ENCODE assay signal across 15 cellular contexts in genomic region chr12:15644700-15645099, GRCh38.
"Had no signal": no experiment of that assay in that cellular context is flagged by ENCODE, and none has a peak within 500 bp of the region (broad histone marks: within the 10 kb centered on the region; RNA-seq: fewer than 3 reads in every experiment).

No MANE protein-coding gene starts in this region.

- H3K36me3 Mint-ChIP-seq: stimulated activated effector memory CD8-positive, alpha-beta T cell treated with anti-CD3 and anti-CD28 coated beads, Interleukin-12 subunit alpha, Interleukin-12 subunit beta, amount 100 ng/mL, for 72 hours had no signal

- H3K9me3 Mint-ChIP-seq: activated naive CD4-positive, alpha-beta T cell treated with anti-CD3 and anti-CD28 coated beads for 36 hours; activated T-helper 17 cell treated with anti-CD3 and anti-CD28 coated beads, Interleukin-2, amount 50 U/mL, for 72 hours; neural progenitor cell; stimulated activated effector memory CD8-positive, alpha-beta T cell treated with anti-CD3 and anti-CD28 coated beads, Interleukin-12 subunit alpha, Interleukin-12 subunit beta, amount 100 ng/mL, for 72 hours had no signal

- H3K27me3 ChIP-seq: colonic mucosa, neural progenitor cell, thyroid gland had no signal

- H3K9me3 ChIP-seq: colonic mucosa, thyroid gland had no signal

- H3K27me3 Mint-ChIP-seq: activated T-helper 17 cell treated with anti-CD3 and anti-CD28 coated beads, Interleukin-2, amount 50 U/mL, for 72 hours had no signal

- H3K27ac ChIP-seq: colonic mucosa, neural progenitor cell, parathyroid adenoma, thyroid gland had no signal

- DNase-seq: activated CD4-positive, CD25-positive, alpha-beta regulatory T cell treated with anti-CD3 and anti-CD28 coated beads, Interleukin-2, amount 50 U/mL, for 72 hours; activated naive CD4-positive, alpha-beta T cell treated with anti-CD3 and anti-CD28 coated beads for 36 hours; colonic mucosa; islet precursor cell; midbrain; T-helper 1 cell; T1000; thyroid gland had no signal

- H3K4me3 ChIP-seq: colonic mucosa, lung, neural progenitor cell, thyroid gland had no signal

- ATAC-seq: activated T-helper 17 cell treated with anti-CD3 and anti-CD28 coated beads, Interleukin-2, amount 50 U/mL, for 72 hours; esophagus mucosa; stimulated activated effector memory CD8-positive, alpha-beta T cell treated with anti-CD3 and anti-CD28 coated beads, Interleukin-12 subunit alpha, Interleukin-12 subunit beta, amount 100 ng/mL, for 72 hours had no signal

- H3K4me1 Mint-ChIP-seq: activated T-helper 17 cell treated with anti-CD3 and anti-CD28 coated beads, Interleukin-2, amount 50 U/mL, for 72 hours; neural progenitor cell; stimulated activated effector memory CD8-positive, alpha-beta T cell treated with anti-CD3 and anti-CD28 coated beads, Interleukin-12 subunit alpha, Interleukin-12 subunit beta, amount 100 ng/mL, for 72 hours had no signal

- H3K36me3 ChIP-seq: neural progenitor cell had no signal

- FAIRE-seq: urothelium cell line had no signal

- H3K27ac Mint-ChIP-seq: activated naive CD4-positive, alpha-beta T cell treated with anti-CD3 and anti-CD28 coated beads for 36 hours; activated T-helper 17 cell treated with anti-CD3 and anti-CD28 coated beads, Interleukin-2, amount 50 U/mL, for 72 hours; neural progenitor cell; stimulated activated effector memory CD8-positive, alpha-beta T cell treated with anti-CD3 and anti-CD28 coated beads, Interleukin-12 subunit alpha, Interleukin-12 subunit beta, amount 100 ng/mL, for 72 hours had no signal

- H3K4me3 Mint-ChIP-seq: activated naive CD4-positive, alpha-beta T cell treated with anti-CD3 and anti-CD28 coated beads for 36 hours; activated T-helper 17 cell treated with anti-CD3 and anti-CD28 coated beads, Interleukin-2, amount 50 U/mL, for 72 hours; neural progenitor cell; stimulated activated effector memory CD8-positive, alpha-beta T cell treated with anti-CD3 and anti-CD28 coated beads, Interleukin-12 subunit alpha, Interleukin-12 subunit beta, amount 100 ng/mL, for 72 hours had no signal

- H3K4me1 ChIP-seq: colonic mucosa, neural progenitor cell, parathyroid adenoma, thyroid gland had no signal
